13 cellular contexts compared by ENCODE assay signal in the genomic region with DNA sequence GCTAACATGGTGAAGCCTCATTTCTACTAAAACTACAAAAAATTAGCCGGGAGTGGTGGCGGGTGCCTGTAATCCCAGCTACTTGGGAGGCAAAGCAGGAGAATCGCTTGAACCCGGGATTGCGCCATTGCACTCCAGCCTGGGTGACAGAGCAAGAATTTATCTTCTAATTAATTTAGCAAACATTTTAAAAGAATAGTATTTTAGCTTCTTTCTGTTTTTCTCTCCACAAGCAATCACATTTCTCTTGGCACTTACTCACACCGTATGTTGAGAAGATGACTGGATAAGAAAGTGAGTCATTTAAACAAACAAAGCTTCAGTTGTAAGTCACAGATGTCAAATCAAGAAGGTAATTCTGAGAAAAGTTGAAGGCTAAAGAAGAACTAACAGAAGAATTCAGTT.
A peak's percentile ranks its signal among the peaks of the same experiment; 100 is the strongest.
DNase-seq lines count a peak whose midpoint lies in the region; ATAC-seq and TF ChIP-seq lines count a peak whose summit lies in the region.
"Had no signal": no experiment of that assay in that cellular context is flagged by ENCODE, and none has a peak within 500 bp of the region (broad histone marks: within the 10 kb centered on the region; RNA-seq: fewer than 3 reads in every experiment).

No MANE protein-coding gene starts in this region.

- ATAC-seq in GM21360 (IDR thresholded peaks at IDR 0.05; ENCODE audit: unreplicated experiment) (no peak), HG02759 (IDR thresholded peaks at IDR 0.05; ENCODE audit: unreplicated experiment) (no peak)
- ATAC-seq: lower lobe of right lung had no signal

- in situ Hi-C loops in astrocyte of the cerebellum (cut with HindIII; ENCODE audit: low sequenced_read_pairs), result no loop called here

- H3K4me3 ChIP-seq in astrocyte of the cerebellum (ENCODE audit: low read depth, low read length), result no peak overlapping the region
- H3K4me3 ChIP-seq: lower lobe of right lung, SK-N-MC had no signal

- no peak for TF ChIP-seq CTCF in astrocyte of the cerebellum (IDR thresholded peaks at IDR 0.05; ENCODE audit: low read depth, low read length, missing control alignments)

- peak; percentile 9 for DNase-seq in SIG-M5 treated with dmso at 0.1 percent for 504 hours (lab: John Stamatoyannopoulos, UW; ENCODE audit: unreplicated experiment)
- no peak for DNase-seq in SIG-M5 (lab: John Stamatoyannopoulos, UW)
- DNase-seq in astrocyte of the cerebellum (ENCODE audit: low read depth), result peak; percentile 29
- DNase-seq in glomerular visceral epithelial cell (ENCODE audit: extremely low spot score), result peak; percentile 39
- DNase-seq in central memory CD4-positive, alpha-beta T cell, result no peak
- no peak for DNase-seq in iPS-NIHi7 (ENCODE audit: extremely low spot score)
- DNase-seq: 8988T; activated CD4-positive, alpha-beta T cell treated with anti-CD3 and anti-CD28 coated beads, Interleukin-2, amount 50 U/mL, for 1 hour; lower lobe of right lung; NCI-H2227 treated with DMSO at 0.1 percent for 48 hours had no signal

Comparison
In these comparisons a context has a peak if more than half of its experiments do, and no peak if none do; other contexts are left out.
1. DNase-seq: peak in SIG-M5 treated with dmso at 0.1 percent for 504 hours (single experiment), astrocyte of the cerebellum (single experiment) and glomerular visceral epithelial cell (single experiment); none in SIG-M5 (single experiment), central memory CD4-positive, alpha-beta T cell (single experiment) and iPS-NIHi7 (single experiment).